Comparison of ENCODE assay signal across 8 cellular contexts in the genomic region with DNA sequence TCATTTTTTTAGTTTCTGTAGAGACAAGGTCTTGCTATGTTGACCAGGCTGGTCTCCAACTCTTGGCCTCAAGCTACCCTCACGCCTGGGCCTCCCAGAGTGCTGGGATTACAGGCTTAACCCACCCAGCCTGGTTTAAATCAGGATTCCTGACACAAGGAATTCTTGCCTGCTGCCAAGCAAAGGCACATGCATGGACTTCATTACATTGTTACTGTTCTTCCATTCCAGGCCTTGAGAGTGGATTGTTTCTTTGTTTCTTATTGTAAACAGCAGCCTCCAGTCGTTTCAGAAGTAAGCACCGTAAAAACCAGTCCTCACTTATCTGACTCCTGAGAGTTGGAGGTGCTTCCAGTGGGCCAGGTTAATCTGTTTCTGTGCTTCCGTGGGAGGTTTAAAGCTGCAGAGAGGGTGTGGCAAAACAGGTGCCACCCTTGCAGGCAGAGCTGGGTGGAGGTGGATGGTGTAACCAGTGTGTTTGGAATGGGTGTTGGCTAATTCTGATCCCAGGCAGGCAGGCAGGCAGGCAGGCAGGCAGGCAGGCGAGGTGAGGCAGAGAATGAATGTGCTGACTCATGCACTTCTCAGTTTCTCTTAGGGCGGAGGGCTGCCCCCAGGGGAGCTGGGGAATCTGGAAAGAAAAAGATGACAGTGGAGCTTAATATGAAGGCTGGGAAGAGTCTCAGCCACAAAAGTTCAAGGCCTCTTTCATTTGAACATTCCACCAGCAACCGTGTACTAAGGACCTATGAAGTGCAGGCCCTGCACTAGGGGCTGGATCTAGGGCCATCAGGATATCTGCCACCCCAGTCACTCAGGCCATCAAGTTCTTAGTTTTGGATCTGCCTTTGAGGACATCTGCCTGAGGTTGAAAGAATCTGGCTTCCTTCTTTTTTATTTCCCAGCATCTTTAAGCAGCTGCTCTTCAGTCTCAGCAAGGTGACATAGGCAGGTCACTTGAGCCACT. TPM values are rescaled to one million over a fixed set of nuclear protein-coding genes. Genes with fewer than 3 reads are reported as not detected.
DNase-seq lines count a peak whose midpoint lies in the region; ATAC-seq and TF ChIP-seq lines count a peak whose summit lies in the region.

No MANE protein-coding gene starts in this region.

- TF ChIP-seq EP300 in esophagus muscularis mucosa (IDR thresholded peaks at IDR 0.05), result no peak

- intact Hi-C loops in gastrocnemius medialis (cut with DNase I; ENCODE audit: low total_unique reads), result loop anchor here (2.0 kb wide), 1 partner anchor 60 kb away; no protein-coding TSS in a partner anchor
- intact Hi-C loops in esophagus muscularis mucosa (cut with DNase I), result no loop called here

- peak overlapping the region; percentile 1 for H2AFZ ChIP-seq in H9 (ENCODE audit: low read length)

- no peak overlapping the region for H2BK120ac ChIP-seq in H9 (ENCODE audit: low read depth, low read length, poor library complexity, severe bottlenecking)

- WGBS in H9 (ENCODE audit: extremely low coverage, insufficient read length, low lambda C conversion rate), result no CpG with 5 or more reads among the region's 7 CpGs
- WGBS in esophagus muscularis mucosa, result 43% methylated on average over 7 of the region's 7 CpGs

- H3K27me3 ChIP-seq in H9 (ENCODE audit: insufficient read depth, low read length) (no peaks in the 10 kb centered on the region), gastrocnemius medialis (no peaks in the 10 kb centered on the region), esophagus muscularis mucosa (no peaks in the 10 kb centered on the region)

- H3K14ac ChIP-seq in H9 (ENCODE audit: insufficient read depth, low read length), result peak overlapping the region; percentile 1; the same call in 1 of the 2 replicates

- no peaks in the 10 kb centered on the region for H3K23me2 ChIP-seq in H9 (ENCODE audit: insufficient read length, low read depth, low read length, poor library complexity, severe bottlenecking)

- H3K4me3 ChIP-seq in gastrocnemius medialis (no peak overlapping the region), esophagus muscularis mucosa (no peak overlapping the region)

- no peak overlapping the region for H4K8ac ChIP-seq in H9 (replicated peaks; ENCODE audit: insufficient read length, low read depth, low read length)

- H4K5ac ChIP-seq in H9 (ENCODE audit: insufficient read length, low read depth, low read length), result no peak overlapping the region

- H3K9me3 Mint-ChIP-seq in H9, result no peaks in the 10 kb centered on the region; a peak in 1 of 5 replicates

- H3K36me3 Mint-ChIP-seq in H9 (ENCODE audit: insufficient read depth in 1 of 3, low read depth in 3 of 3), result no peaks in the 10 kb centered on the region

- no peak overlapping the region for H3K27ac ChIP-seq in H9 (ENCODE audit: insufficient read length, low read depth, low read length)
- H3K27ac ChIP-seq in gastrocnemius medialis, result peak overlapping the region; percentile 67 to 81 (median 72)
- peak overlapping the region in 1 of 4 donors; percentile 34 for H3K27ac ChIP-seq in esophagus muscularis mucosa (replicated peaks in 1 of 4)

- H3K9me3 ChIP-seq in H9 (ENCODE audit: control insufficient read depth, low read depth, low read length), result no peaks in the 10 kb centered on the region
- no peaks in the 10 kb centered on the region for H3K9me3 ChIP-seq in gastrocnemius medialis
- no peaks in the 10 kb centered on the region for H3K9me3 ChIP-seq in esophagus muscularis mucosa

- no peak overlapping the region for H2BK20ac ChIP-seq in H9 (ENCODE audit: low read depth, low read length, poor library complexity, severe bottlenecking)

- no peaks in the 10 kb centered on the region for H3K79me2 ChIP-seq in H9 (ENCODE audit: insufficient read depth, low read length)

- H4K91ac ChIP-seq in H9 (ENCODE audit: insufficient read length, low read depth, low read length), result no peak overlapping the region

- no peaks in the 10 kb centered on the region for H3K79me1 ChIP-seq in H9 (ENCODE audit: insufficient read depth, low read depth, low read length, poor library complexity, severe bottlenecking)

- no peaks in the 10 kb centered on the region for H3K36me3 ChIP-seq in gastrocnemius medialis
- H3K36me3 ChIP-seq in esophagus muscularis mucosa, result no peaks in the 10 kb centered on the region

- no peak overlapping the region for H3K23ac ChIP-seq in H9 (ENCODE audit: insufficient read length, low read depth, low read length)

- H3K9ac ChIP-seq in H9 (ENCODE audit: extremely low read depth, insufficient read length, low read length), result no peak overlapping the region

- TF ChIP-seq CTCF in H9 (conservative IDR thresholded peaks at IDR 0.05) (no peak), gastrocnemius medialis (IDR thresholded peaks at IDR 0.05 in 4 of 5, conservative IDR thresholded peaks at IDR 0.05 in 1 of 5) (no peak), esophagus muscularis mucosa (IDR thresholded peaks at IDR 0.05) (no peak)

- in situ Hi-C loops in gastrocnemius medialis (cut with MboI; ENCODE audit: low sequenced_read_pairs in 4 of 4), result loop anchor here in 1 of 4 donors (5.0 kb wide), 1 partner anchor 66 kb away; no protein-coding TSS in a partner anchor

- no peak overlapping the region for H2BK12ac ChIP-seq in H9 (ENCODE audit: insufficient read length, low read depth, low read length)

- peaks cover 12 to 19% of the 10 kb centered on the region in 2 experiments for H3K4me1 Mint-ChIP-seq in H9

- H3K4me3 Mint-ChIP-seq in H9, result no peak overlapping the region; a peak in 1 of 5 replicates

- DNase-seq in H9 (peak; percentile 63), NCI-H510A treated with DMSO at 0.1 percent for 48 hours (lab: John Stamatoyannopoulos, UW) (peak; percentile 28), fibroblast of peridontal ligament (ENCODE audit: extremely low read depth) (peak; percentile 79), gastrocnemius medialis (peak; percentile 57 to 84), esophagus muscularis mucosa (ENCODE audit: extremely low spot score) (no peak), NCI-H187 treated with DMSO at 0.1 percent for 48 hours (lab: John Stamatoyannopoulos, UW) (no peak)

- H3K18ac ChIP-seq in H9 (ENCODE audit: insufficient read length, low read depth, low read length), result peak overlapping the region; percentile 54

- H3K4ac ChIP-seq in H9 (ENCODE audit: low read depth, low read length), result no peak overlapping the region

- ATAC-seq in gastrocnemius medialis (peak; percentile 55 to 74), HG03354 (IDR thresholded peaks at IDR 0.05; ENCODE audit: poor library complexity, severe bottlenecking, unreplicated experiment) (no peak), GM18870 (IDR thresholded peaks at IDR 0.05; ENCODE audit: unreplicated experiment) (no peak)

- no peak for TF ChIP-seq POLR2A in gastrocnemius medialis (IDR thresholded peaks at IDR 0.05)
- no peak for TF ChIP-seq POLR2A in esophagus muscularis mucosa (IDR thresholded peaks at IDR 0.05; ENCODE audit: low read depth)

- H4K20me1 ChIP-seq in H9 (ENCODE audit: control insufficient read depth, insufficient read depth, insufficient read length), result no peaks in the 10 kb centered on the region

- no peak overlapping the region for H2AK5ac ChIP-seq in H9 (ENCODE audit: insufficient read length, low read length)

- no peak overlapping the region for H2BK5ac ChIP-seq in H9 (ENCODE audit: insufficient read length, low read length)

- no peak overlapping the region for H3T11ph ChIP-seq in H9 (ENCODE audit: low read length)

- peak overlapping the region in 2 of 3 experiments; percentile 19 to 93; a peak in 3 of 7 replicates for H3K27ac Mint-ChIP-seq in H9

- H3K4me1 ChIP-seq in H9 (ENCODE audit: insufficient read depth, low read length), result no peaks in the 10 kb centered on the region; the same call in 1 of the 2 replicates
- peaks cover 32 to 33% of the 10 kb centered on the region in 2 donors for H3K4me1 ChIP-seq in gastrocnemius medialis
- peaks cover 0 to 17% (median 10%) of the 10 kb centered on the region in 4 donors for H3K4me1 ChIP-seq in esophagus muscularis mucosa

- H3K27me3 Mint-ChIP-seq in H9 (ENCODE audit: low read depth), result peaks cover 15% of the 10 kb centered on the region

- no peak overlapping the region for H2BK15ac ChIP-seq in H9 (ENCODE audit: low read depth, low read length)

- no peak overlapping the region for H3K56ac ChIP-seq in H9 (ENCODE audit: insufficient read length, low read depth, low read length)

- no peak overlapping the region for H3K4me2 ChIP-seq in H9 (ENCODE audit: insufficient read depth, insufficient read length, low read length)

RNA-seq across cellular contexts. Expression of a gene that starts 37.0 kb away (rescaled TPM):
- total RNA-seq in H9 (2021), result 12.9 and 14.1 TPM in 2 replicates
- under 1 TPM; 0.12 to 0.82 (median 0.49) TPM for total RNA-seq in gastrocnemius medialis
- total RNA-seq in esophagus muscularis mucosa, result 1 to 10 TPM; 1.2 to 6.4 (median 2.1) TPM

RNA-seq across cellular contexts. Expression of a gene that starts 42.9 kb away (rescaled TPM):
- total RNA-seq in H9 (2021) (29.1 and 30.3 TPM in 2 replicates), gastrocnemius medialis (1 to 10 TPM in 2 of 4 donors, under 1 TPM in 2; 0.31 to 3.8 (median 1.1) TPM), esophagus muscularis mucosa (1 to 10 TPM; 1.2 to 6.4 (median 2.3) TPM)

Comparison
In these comparisons a context has a peak if more than half of its experiments do, and no peak if none do; other contexts are left out.
1. DNase-seq: peak in H9 (single experiment), NCI-H510A treated with DMSO at 0.1 percent for 48 hours (single experiment), fibroblast of peridontal ligament (single experiment) and gastrocnemius medialis (2 of 2); none in esophagus muscularis mucosa (single experiment) and NCI-H187 treated with DMSO at 0.1 percent for 48 hours (single experiment).
2. ATAC-seq: peak in gastrocnemius medialis (2 of 2); none in HG03354 (single experiment) and GM18870 (single experiment).